Comparison of ENCODE assay signal across 8 cellular contexts in genomic region chr20:20695250-20695816, GRCh38.
"Had no signal": no experiment of that assay in that cellular context is flagged by ENCODE, and none has a peak within 500 bp of the region (broad histone marks: within the 10 kb centered on the region; RNA-seq: fewer than 3 reads in every experiment).

No MANE protein-coding gene starts in this region.

- DNase-seq: activated B cell treated with CpG ODN at 0.5 μM for 24 hours; activated CD4-positive, alpha-beta T cell treated with anti-CD3 and anti-CD28 coated beads, Interleukin-2, amount 10 ng/mL, durations not matched to agents 7 days and 5 days; amygdala; ovary; stimulated activated CD4-positive, alpha-beta T cell treated with anti-CD3 and anti-CD28 coated beads, Interleukin-15, amount 100 ng/mL, for 24 hours; stimulated activated CD4-positive, alpha-beta T cell treated with anti-CD3 and anti-CD28 coated beads, Interleukin-4, amount 100 ng/mL, for 24 hours had no signal

- H3K27ac ChIP-seq: ovary, thoracic aorta, vagina had no signal

- H3K9me3 ChIP-seq: ovary, thoracic aorta, vagina had no signal

- H3K36me3 ChIP-seq: ovary, thoracic aorta, vagina had no signal

- H3K4me3 ChIP-seq: ovary, thoracic aorta, vagina had no signal

- H3K27me3 ChIP-seq: ovary, vagina had no signal
